Comparison of ENCODE assay signal across 13 cellular contexts in genomic region chr14:72607386-72608125, GRCh38.
DNase-seq lines count a peak whose midpoint lies in the region; ATAC-seq and TF ChIP-seq lines count a peak whose summit lies in the region.
"Had no signal": no experiment of that assay in that cellular context is flagged by ENCODE, and none has a peak within 500 bp of the region (broad histone marks: within the 10 kb centered on the region; RNA-seq: fewer than 3 reads in every experiment).

No MANE protein-coding gene starts in this region.

- DNase-seq in AG10803 (ENCODE audit: low read depth) (peak; percentile 46), HT1080 (ENCODE audit: low read depth) (peak; percentile 39), mammary epithelial cell (no peak), mesenchymal stem cell (peak; percentile 56), NCI-H1105 (lab: John Stamatoyannopoulos, UW) (no peak)
- DNase-seq: activated CD4-positive, alpha-beta T cell treated with anti-CD3 and anti-CD28 coated beads for 1 hour; NCI-H1930; stimulated activated naive CD8-positive, alpha-beta T cell treated with anti-CD3 and anti-CD28 coated beads, Interleukin-15, amount 100 ng/mL, for 72 hours had no signal

- H3K4me1 ChIP-seq in mammary epithelial cell (ENCODE audit: insufficient read depth, low read length) (peaks cover 21% of the 10 kb centered on the region), mesenchymal stem cell (ENCODE audit: control insufficient read depth, insufficient read depth, low read depth, low read length) (peaks cover 39% of the 10 kb centered on the region)

- H3K27ac ChIP-seq in mammary epithelial cell (ENCODE audit: insufficient read depth, low read depth, low read length) (peak overlapping the region; percentile 48), mesenchymal stem cell (ENCODE audit: low read length, poor library complexity, severe bottlenecking) (peak overlapping the region; percentile 95)
- H3K27ac ChIP-seq: C4-2B had no signal

- H3K79me2 ChIP-seq in mammary epithelial cell (ENCODE audit: insufficient read depth, low read length): no peaks in the 10 kb centered on the region

- no peak overlapping the region for H2AFZ ChIP-seq in mammary epithelial cell (ENCODE audit: low read depth, low read length)
- no peak overlapping the region for H2AFZ ChIP-seq in mesenchymal stem cell (ENCODE audit: low read depth, low read length)

- ATAC-seq in GM18519 (IDR thresholded peaks at IDR 0.05; ENCODE audit: low FRiP score, unreplicated experiment): no peak
- no peak for ATAC-seq in activated T-helper 17 cell treated with anti-CD3 and anti-CD28 coated beads, Interleukin-2, amount 50 U/mL, for 72 hours (replicated peaks)
- no peak for ATAC-seq in GM21786 (IDR thresholded peaks at IDR 0.05; ENCODE audit: unreplicated experiment)
- ATAC-seq: stimulated activated naive CD8-positive, alpha-beta T cell treated with anti-CD3 and anti-CD28 coated beads, Interleukin-15, amount 100 ng/mL, for 72 hours had no signal

- no peak for TF ChIP-seq CTCF in AG10803 (conservative IDR thresholded peaks at IDR 0.05; ENCODE audit: low read length)
- TF ChIP-seq CTCF in mammary epithelial cell (conservative IDR thresholded peaks at IDR 0.05 in 1 of 2, IDR thresholded peaks at IDR 0.05 in 1 of 2; ENCODE audit: extremely low read depth in 1 of 2, insufficient read depth in 1 of 2, low read depth in 1 of 2, low read length in 2 of 2): no peak

- H3K4ac ChIP-seq in mesenchymal stem cell (ENCODE audit: low read depth in 1 of 2, low read length in 2 of 2): peak overlapping the region; percentile 42 to 77

- H3K4me3 ChIP-seq in AG10803 (ENCODE audit: low read length): no peak overlapping the region
- H3K4me3 ChIP-seq in mammary epithelial cell (replicated peaks in 1 of 3; ENCODE audit: insufficient read depth in 1 of 3, low read depth in 2 of 3, low read length in 3 of 3): no peak overlapping the region
- H3K4me3 ChIP-seq in mesenchymal stem cell (ENCODE audit: insufficient read depth in 1 of 2, low read depth in 1 of 2, low read length in 2 of 2): no peak overlapping the region

- H3K4me3 Mint-ChIP-seq in activated T-helper 17 cell treated with anti-CD3 and anti-CD28 coated beads, Interleukin-2, amount 50 U/mL, for 72 hours: no peak overlapping the region
- H3K4me3 Mint-ChIP-seq: activated T-helper 1 cell treated with anti-CD3 and anti-CD28 coated beads, Interleukin-12 subunit alpha, Interleukin-12 subunit beta, Interleukin-2, Interleukin-4 antibody, amounts not matched to agents 30 ng/mL and 10 ng/mL and 1 ng/mL, durations not matched to agents 14 hours and 24 hours and 36 hours; stimulated activated naive CD8-positive, alpha-beta T cell treated with anti-CD3 and anti-CD28 coated beads, Interleukin-15, amount 100 ng/mL, for 72 hours had no signal

- H3K27ac Mint-ChIP-seq in activated T-helper 17 cell treated with anti-CD3 and anti-CD28 coated beads, Interleukin-2, amount 50 U/mL, for 72 hours: no peak overlapping the region
- H3K27ac Mint-ChIP-seq: activated T-helper 1 cell treated with anti-CD3 and anti-CD28 coated beads, Interleukin-12 subunit alpha, Interleukin-12 subunit beta, Interleukin-2, Interleukin-4 antibody, amounts not matched to agents 30 ng/mL and 10 ng/mL and 1 ng/mL, durations not matched to agents 14 hours and 24 hours and 36 hours had no signal

- H3K9ac ChIP-seq in mammary epithelial cell (ENCODE audit: insufficient read depth, low read length): no peak overlapping the region
- H3K9ac ChIP-seq in mesenchymal stem cell (ENCODE audit: low read length): peak overlapping the region; percentile 32

- intact Hi-C loops in mammary epithelial cell (cut with micrococcal nuclease): loop anchor here (1.0 to 2.0 kb wide), 2 partner anchors 36 to 49 kb away; no protein-coding TSS in a partner anchor

- H3K79me1 ChIP-seq in mesenchymal stem cell (replicated peaks; ENCODE audit: low read length, poor library complexity, severe bottlenecking): no peaks in the 10 kb centered on the region

- H4K8ac ChIP-seq in mesenchymal stem cell (ENCODE audit: low read length): peak overlapping the region; percentile 56

- no peak overlapping the region for H2BK15ac ChIP-seq in mesenchymal stem cell (ENCODE audit: low read depth, poor library complexity, severe bottlenecking)

- no peak overlapping the region for H3K14ac ChIP-seq in mesenchymal stem cell (ENCODE audit: low read length in 2 of 2)

- no TSS peak for BruUV-seq in mammary epithelial cell (replicated peaks; lab: Mats Ljungman, UMichigan)

- peak overlapping the region; percentile 19 for H2BK120ac ChIP-seq in mesenchymal stem cell (ENCODE audit: low read depth, low read length)

- dilution Hi-C loops in mammary epithelial cell (cut with HindIII; ENCODE audit: low sequenced_read_pairs): no loop called here

- WGBS in mammary epithelial cell (ENCODE audit: low coverage, missing lambda C conversion rate): 93% methylated on average over 12 of the region's 12 CpGs
- 67% methylated on average over 11 of the region's 12 CpGs for WGBS in mesenchymal stem cell

- H3K23ac ChIP-seq in mesenchymal stem cell (ENCODE audit: low read length in 2 of 2): no peak overlapping the region

- H2BK5ac ChIP-seq in mesenchymal stem cell (ENCODE audit: low read depth, low read length, poor library complexity, severe bottlenecking): peak overlapping the region; percentile 39

- peak overlapping the region; percentile 54 for H2AK5ac ChIP-seq in mesenchymal stem cell (ENCODE audit: low read length, severe bottlenecking)

- no peaks in the 10 kb centered on the region for H3K27me3 ChIP-seq in mammary epithelial cell (ENCODE audit: insufficient read depth, low read length)
- H3K27me3 ChIP-seq in mesenchymal stem cell (ENCODE audit: control insufficient read depth in 1 of 2, insufficient read depth in 1 of 2, low read length in 2 of 2): no peaks in the 10 kb centered on the region

- H3K9me3 Mint-ChIP-seq in activated T-helper 17 cell treated with anti-CD3 and anti-CD28 coated beads, Interleukin-2, amount 50 U/mL, for 72 hours: no peaks in the 10 kb centered on the region
- H3K9me3 Mint-ChIP-seq: activated T-helper 1 cell treated with anti-CD3 and anti-CD28 coated beads, Interleukin-12 subunit alpha, Interleukin-12 subunit beta, Interleukin-2, Interleukin-4 antibody, amounts not matched to agents 30 ng/mL and 10 ng/mL and 1 ng/mL, durations not matched to agents 14 hours and 24 hours and 36 hours; stimulated activated naive CD8-positive, alpha-beta T cell treated with anti-CD3 and anti-CD28 coated beads, Interleukin-15, amount 100 ng/mL, for 72 hours had no signal

- no peaks in the 10 kb centered on the region for H3K9me3 ChIP-seq in mammary epithelial cell (replicated peaks; ENCODE audit: insufficient read depth, low read length)
- H3K9me3 ChIP-seq in mesenchymal stem cell (ENCODE audit: control insufficient read depth, low read length): no peaks in the 10 kb centered on the region

- no peaks in the 10 kb centered on the region for H4K20me1 ChIP-seq in mammary epithelial cell (ENCODE audit: insufficient read depth, low read length)

- peak overlapping the region; percentile 25 for H3K4me2 ChIP-seq in mammary epithelial cell (ENCODE audit: insufficient read depth, low read depth, low read length)
- H3K4me2 ChIP-seq in mesenchymal stem cell (ENCODE audit: low read length, poor library complexity, severe bottlenecking): no peak overlapping the region

- peak overlapping the region; percentile 1 for H4K91ac ChIP-seq in mesenchymal stem cell (ENCODE audit: low read length)

- H3K27me3 Mint-ChIP-seq in activated T-helper 17 cell treated with anti-CD3 and anti-CD28 coated beads, Interleukin-2, amount 50 U/mL, for 72 hours: peaks cover 4% of the 10 kb centered on the region

- H2BK12ac ChIP-seq in mesenchymal stem cell (ENCODE audit: low read length in 2 of 2): peak overlapping the region; percentile 27 to 96

- peak overlapping the region; percentile 84 to 86 for H3K18ac ChIP-seq in mesenchymal stem cell (ENCODE audit: low read depth in 1 of 2, low read length in 2 of 2)

- no peaks in the 10 kb centered on the region for H3K4me1 Mint-ChIP-seq in activated T-helper 17 cell treated with anti-CD3 and anti-CD28 coated beads, Interleukin-2, amount 50 U/mL, for 72 hours

- H3K36me3 ChIP-seq in mammary epithelial cell (ENCODE audit: insufficient read depth, low read length): no peaks in the 10 kb centered on the region
- no peaks in the 10 kb centered on the region for H3K36me3 ChIP-seq in mesenchymal stem cell (ENCODE audit: control insufficient read depth in 1 of 2, insufficient read depth in 2 of 2, low read depth in 1 of 2, low read length in 2 of 2)

- CTCF ChIA-PET in mammary epithelial cell (lab: Charles Lee; ENCODE audit: low non-redundant PET): no interaction called here

- in situ Hi-C loops in mammary epithelial cell (cut with MboI; ENCODE audit: low sequenced_read_pairs in 2 of 2): no loop called here

- no peaks in the 10 kb centered on the region for H3K36me3 Mint-ChIP-seq in activated T-helper 17 cell treated with anti-CD3 and anti-CD28 coated beads, Interleukin-2, amount 50 U/mL, for 72 hours (ENCODE audit: low read depth)

Comparison
In these comparisons a context has a peak if more than half of its experiments do, and no peak if none do; other contexts are left out.
1. DNase-seq: peak in AG10803 (single experiment), HT1080 (single experiment) and mesenchymal stem cell (single experiment); none in mammary epithelial cell (single experiment) and NCI-H1105 (single experiment).